Comparison of ENCODE assay signal across 8 cellular contexts in genomic region chr12:123571343-123571813, GRCh38. TPM values are rescaled to one million over a fixed set of nuclear protein-coding genes. Genes with fewer than 3 reads are reported as not detected.
A peak's percentile ranks its signal among the peaks of the same experiment; 100 is the strongest.
DNase-seq lines count a peak whose midpoint lies in the region; ATAC-seq and TF ChIP-seq lines count a peak whose summit lies in the region.

No MANE protein-coding gene starts in this region.

- peaks cover 3% of the 10 kb centered on the region; the same call in 2 of the 3 replicates for H3K36me3 Mint-ChIP-seq in GM23338 (ENCODE audit: low read depth)

- no peak overlapping the region for H3K4me3 Mint-ChIP-seq in GM23338

- H3F3A ChIP-seq in GM23338 (replicated peaks; ENCODE audit: low read depth): no peaks in the 10 kb centered on the region

- peaks cover 10% of the 10 kb centered on the region for H3K4me1 Mint-ChIP-seq in GM23338

- peaks cover 4% of the 10 kb centered on the region; the same call in 1 of the 3 replicates for H3K9me3 Mint-ChIP-seq in GM23338

- ATAC-seq in GM23338 (peak; percentile 97), HG03280 (IDR thresholded peaks at IDR 0.05; ENCODE audit: unreplicated experiment) (no peak), GM19467 (IDR thresholded peaks at IDR 0.05; ENCODE audit: unreplicated experiment) (no peak), GM21619 (IDR thresholded peaks at IDR 0.05; ENCODE audit: unreplicated experiment) (no peak)

- H3K27me3 ChIP-seq in GM23338 (ENCODE audit: insufficient read depth): no peaks in the 10 kb centered on the region; the same call in 1 of the 2 replicates

- H4K20me1 ChIP-seq in GM23338 (replicated peaks; ENCODE audit: insufficient read depth): no peaks in the 10 kb centered on the region

- H3K9me2 ChIP-seq in GM23338 (ENCODE audit: insufficient read depth): no peaks in the 10 kb centered on the region

- peaks cover 12% of the 10 kb centered on the region for H3K27me3 Mint-ChIP-seq in GM23338 (ENCODE audit: insufficient read depth, low read depth, poor library complexity)

- TF ChIP-seq CTCF in GM23338 (conservative IDR thresholded peaks at IDR 0.05; ENCODE audit: low read depth in 2 of 2): no peak

- H3K27ac Mint-ChIP-seq in GM23338: no peak overlapping the region; the same call in 1 of the 2 replicates

- DNase-seq in GM23338 (ENCODE audit: low spot score): peak; percentile 77
- peak; percentile 76 for DNase-seq in RPMI7951 (ENCODE audit: low read depth)
- peak; percentile 85 for DNase-seq in fibroblast of the conjunctiva (ENCODE audit: low read depth)
- peak; percentile 14 for DNase-seq in pons (ENCODE audit: low spot score)
- no peak for DNase-seq in stimulated activated CD4-positive, alpha-beta T cell treated with anti-CD3 and anti-CD28 coated beads, Interleukin-4, amount 100 ng/mL, for 24 hours

- peak overlapping the region; percentile 23; the same call in 1 of the 2 replicates for H3K4me3 ChIP-seq in GM23338

- H3K4me1 ChIP-seq in GM23338 (ENCODE audit: insufficient read depth): no peaks in the 10 kb centered on the region

- H3K27ac ChIP-seq in GM23338 (ENCODE audit: low read depth): no peak overlapping the region

- H3K4me2 ChIP-seq in GM23338: peak overlapping the region; percentile 34

- H3K36me3 ChIP-seq in GM23338 (ENCODE audit: insufficient read depth): no peaks in the 10 kb centered on the region

- H3K79me2 ChIP-seq in GM23338 (replicated peaks; ENCODE audit: insufficient read depth): no peaks in the 10 kb centered on the region

- H2AFZ ChIP-seq in GM23338: peak overlapping the region; percentile 80; the same call in 1 of the 2 replicates

TF ChIP-seq in GM23338, 12 proteins besides CTCF, POLR2A, EP300 and RAD21:
- TF ChIP-seq CREB1 (CRISPR knock-in tag; IDR thresholded peaks at IDR 0.05; ENCODE audit: low read depth) (peak; percentile 36; the same call in 1 of the 2 replicates), POLR2AphosphoS5 (IDR thresholded peaks at IDR 0.05; ENCODE audit: low read depth) (0 out of 2 replicates have a peak, but pooled peaks have one; percentile 23), EZH2phosphoT487 (IDR thresholded peaks at IDR 0.05; ENCODE audit: unreplicated experiment) (no peak)
- TF ChIP-seq, protein P1, sequence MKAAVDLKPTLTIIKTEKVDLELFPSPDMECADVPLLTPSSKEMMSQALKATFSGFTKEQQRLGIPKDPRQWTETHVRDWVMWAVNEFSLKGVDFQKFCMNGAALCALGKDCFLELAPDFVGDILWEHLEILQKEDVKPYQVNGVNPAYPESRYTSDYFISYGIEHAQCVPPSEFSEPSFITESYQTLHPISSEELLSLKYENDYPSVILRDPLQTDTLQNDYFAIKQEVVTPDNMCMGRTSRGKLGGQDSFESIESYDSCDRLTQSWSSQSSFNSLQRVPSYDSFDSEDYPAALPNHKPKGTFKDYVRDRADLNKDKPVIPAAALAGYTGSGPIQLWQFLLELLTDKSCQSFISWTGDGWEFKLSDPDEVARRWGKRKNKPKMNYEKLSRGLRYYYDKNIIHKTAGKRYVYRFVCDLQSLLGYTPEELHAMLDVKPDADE (IDR thresholded peaks at IDR 0.05): peak; percentile 74

RNA-seq across cellular contexts. Expression of gene TMED2, which starts 13.0 kb away (rescaled TPM):
- total RNA-seq in GM23338 (2014; rRNA removed; shearing (Covaris generic)): 253 and 262 TPM in 2 replicates
- polyA plus RNA-seq in GM23338 (2016; fragmentation: Nextera tagmentation; extraction: Ambion mirVana): 138 and 174 TPM in 2 replicates
- 231 and 253 TPM in 2 replicates for total RNA-seq in RPMI7951 (2014; rRNA removed; shearing (Covaris generic))

RNA-seq across cellular contexts. Expression of gene DDX55, which starts 30.5 kb away (rescaled TPM):
- total RNA-seq in GM23338 (2014; rRNA removed; shearing (Covaris generic)): 39.8 and 59.2 TPM in 2 replicates
- 36.2 and 53.3 TPM in 2 replicates for polyA plus RNA-seq in GM23338 (2016; fragmentation: Nextera tagmentation; extraction: Ambion mirVana)
- 19.0 and 24.9 TPM in 2 replicates for total RNA-seq in RPMI7951 (2014; rRNA removed; shearing (Covaris generic))

RNA-seq across cellular contexts. Expression of gene RILPL1, which starts 37.9 kb away (rescaled TPM):
- 5.8 and 7.9 TPM in 2 replicates for total RNA-seq in GM23338 (2014; rRNA removed; shearing (Covaris generic))
- polyA plus RNA-seq in GM23338 (2016; fragmentation: Nextera tagmentation; extraction: Ambion mirVana): 3.9 and 4.4 TPM in 2 replicates
- 4.8 and 10.3 TPM in 2 replicates for total RNA-seq in RPMI7951 (2014; rRNA removed; shearing (Covaris generic))
